In genomic region chr10:32379314-32379949, GRCh38 we compare ENCODE assay signal across 8 cellular contexts. TPM values are rescaled to one million over a fixed set of nuclear protein-coding genes. Genes with fewer than 3 reads are reported as not detected.
DNase-seq lines count a peak whose midpoint lies in the region; ATAC-seq, FAIRE-seq and TF ChIP-seq lines count a peak whose summit lies in the region.

No MANE protein-coding gene starts in this region.

- no peaks in the 10 kb centered on the region for H3K27me3 Mint-ChIP-seq in MCF 10A (ENCODE audit: insufficient read depth, unreplicated experiment)

- H3K36me3 Mint-ChIP-seq in MCF 10A (ENCODE audit: insufficient read depth, unreplicated experiment): no peaks in the 10 kb centered on the region

- peaks cover 45% of the 10 kb centered on the region for H3K79me2 ChIP-seq in DND-41 (ENCODE audit: insufficient read depth, low read length)
- H3K79me2 ChIP-seq in smooth muscle cell (ENCODE audit: low read depth): peaks cover 41% of the 10 kb centered on the region

- POLR2A ChIA-PET in MCF 10A (lab: Yijun Ruan, JAX): interaction anchor here (0.6 to 3.5 kb wide), 10 partner anchors 8 to 626 kb away, joined by 3 to 34 read pairs (median 4); partner anchors contain the start of gene CCDC7

- FAIRE-seq in GM12892 (lab: Jason Lieb, UNC): no peak

- no peaks in the 10 kb centered on the region for H3K27me3 ChIP-seq in DND-41 (ENCODE audit: insufficient read depth, low read length, poor library complexity)
- no peaks in the 10 kb centered on the region for H3K27me3 ChIP-seq in smooth muscle cell (ENCODE audit: low read depth)

- 7% methylated on average over 10 of the region's 10 CpGs for WGBS in smooth muscle cell (ENCODE audit: low lambda C conversion rate)

- CTCF ChIA-PET in MCF 10A (lab: Yijun Ruan, JAX): no interaction called here

- H3K9ac ChIP-seq in DND-41 (ENCODE audit: low read depth, low read length) (peak overlapping the region; percentile 79), smooth muscle cell (ENCODE audit: low read depth) (peak overlapping the region; percentile 84)

- H3K4me1 ChIP-seq in DND-41 (ENCODE audit: insufficient read depth, low read length) (peaks cover 34% of the 10 kb centered on the region), smooth muscle cell (ENCODE audit: low read depth) (peaks cover 14% of the 10 kb centered on the region)

- H3K4me2 ChIP-seq in DND-41 (ENCODE audit: insufficient read depth, low read length) (peak overlapping the region; percentile 66), smooth muscle cell (peak overlapping the region; percentile 94)

- no peaks in the 10 kb centered on the region for H3K9me3 Mint-ChIP-seq in MCF 10A (ENCODE audit: unreplicated experiment)

- peak overlapping the region; percentile 73 to 86; a peak in 3 of 4 replicates for H3K4me3 ChIP-seq in DND-41 (ENCODE audit: low read depth in 1 of 2, low read length in 2 of 2)
- peak overlapping the region; percentile 76; the same call in 1 of the 2 replicates for H3K4me3 ChIP-seq in iPS-18c (ENCODE audit: insufficient read depth, low read depth, low read length)
- peak overlapping the region; percentile 94 for H3K4me3 ChIP-seq in smooth muscle cell

- H3K36me3 ChIP-seq in DND-41 (ENCODE audit: insufficient read depth, low read length) (no peaks in the 10 kb centered on the region), smooth muscle cell (ENCODE audit: low read depth) (no peaks in the 10 kb centered on the region)

- peaks cover 6% of the 10 kb centered on the region for H3K4me1 Mint-ChIP-seq in MCF 10A (ENCODE audit: insufficient read depth, unreplicated experiment)

- no TSS peak for BruUV-seq in MCF 10A (replicated peaks; lab: Mats Ljungman, UMichigan)

- H4K20me1 ChIP-seq in DND-41 (ENCODE audit: insufficient read depth, low read length) (no peaks in the 10 kb centered on the region), smooth muscle cell (ENCODE audit: low read depth) (peaks cover 21% of the 10 kb centered on the region)

- DNase-seq in DND-41 (peak; percentile 59), NCI-H526 treated with DMSO at 0.1 percent for 48 hours (lab: John Stamatoyannopoulos, UW) (peak; percentile 83), MCF 10A (ENCODE audit: unreplicated experiment) (peak; percentile 82), smooth muscle cell (lab: John Stamatoyannopoulos, UW; ENCODE audit: unreplicated experiment) (no peak), occipital lobe (lab: John Stamatoyannopoulos, UW) (no peak), GM12892 (ENCODE audit: insufficient read length) (no peak)

- H3F3A ChIP-seq in smooth muscle cell (ENCODE audit: low read depth): peaks cover 4% of the 10 kb centered on the region

- H3K27ac ChIP-seq in DND-41 (ENCODE audit: low read length) (peak overlapping the region; percentile 94), smooth muscle cell (ENCODE audit: low read depth) (peak overlapping the region; percentile 86)

- TF ChIP-seq POLR2A in GM12892 (IDR thresholded peaks at IDR 0.05; ENCODE audit: low read depth, low read length): no peak

- no peak overlapping the region for H3K4me3 Mint-ChIP-seq in MCF 10A (ENCODE audit: unreplicated experiment)

- TF ChIP-seq CTCF in DND-41 (IDR thresholded peaks at IDR 0.05; ENCODE audit: borderline replicate concordance, extremely low read depth, low read length, poor library complexity, severe bottlenecking) (no peak), MCF 10A (IDR thresholded peaks at IDR 0.05; ENCODE audit: unreplicated experiment) (no peak), smooth muscle cell (IDR thresholded peaks at IDR 0.05; ENCODE audit: borderline replicate concordance, insufficient read depth, poor library complexity, severe bottlenecking) (no peak)

- H3K27ac Mint-ChIP-seq in MCF 10A (ENCODE audit: low read depth, unreplicated experiment): no peak overlapping the region

- H2AFZ ChIP-seq in DND-41 (ENCODE audit: low read depth, low read length) (peak overlapping the region; percentile 71), smooth muscle cell (ENCODE audit: low read depth) (peak overlapping the region; percentile 94)

- no peaks in the 10 kb centered on the region for H3K9me3 ChIP-seq in DND-41 (ENCODE audit: insufficient read depth, low read length, severe bottlenecking)
- no peaks in the 10 kb centered on the region for H3K9me3 ChIP-seq in iPS-18c (ENCODE audit: control insufficient read depth, insufficient read depth, low read length)
- no peaks in the 10 kb centered on the region for H3K9me3 ChIP-seq in smooth muscle cell (replicated peaks; ENCODE audit: low read depth)

- intact Hi-C loops in MCF 10A (cut with micrococcal nuclease): loop anchor here (2.0 to 10.0 kb wide), 2 partner anchors 67 to 625 kb away; partner anchors contain the start of gene CCDC7

- ATAC-seq in DND-41 (ENCODE audit: insufficient read depth, low read depth): peak; percentile 56
- ATAC-seq in HG02884 (IDR thresholded peaks at IDR 0.05; ENCODE audit: unreplicated experiment): peak; percentile 31

RNA-seq across cellular contexts. Expression of gene EPC1, which starts 32.5 kb away (rescaled TPM):
- total RNA-seq in MCF 10A (2022): 23.7 and 25.5 TPM in 2 replicates
- 52.1 TPM in 2 replicates for total RNA-seq in smooth muscle cell
- 16.3 and 19.4 TPM in 2 replicates for polyA plus RNA-seq in smooth muscle cell
- total RNA-seq in occipital lobe: 99.4 TPM
- polyA plus RNA-seq in GM12892 (2012; ENCODE audit: missing spikeins): 19.4 TPM

Comparison
In these comparisons a context has a peak if more than half of its experiments do, and no peak if none do; other contexts are left out.
1. DNase-seq: peak in DND-41 (single experiment), NCI-H526 treated with DMSO at 0.1 percent for 48 hours (single experiment) and MCF 10A (single experiment); none in smooth muscle cell (single experiment), occipital lobe (single experiment) and GM12892 (single experiment).
2. Peak in every context shown above with its lines, with median percentiles within 50 percentile points of each other: H3K4me3 ChIP-seq.